In genomic region chr20:47907031-47907670, GRCh38 we compare ENCODE assay signal across 12 cellular contexts.
"Had no signal": no experiment of that assay in that cellular context is flagged by ENCODE, and none has a peak within 500 bp of the region (broad histone marks: within the 10 kb centered on the region; RNA-seq: fewer than 3 reads in every experiment).

No MANE protein-coding gene starts in this region.

- DNase-seq: activated CD4-positive, alpha-beta T cell treated with anti-CD3 and anti-CD28 coated beads, Interleukin-2, amount 50 U/mL, for 1 hour; activated CD4-positive, CD25-positive, alpha-beta regulatory T cell; activated naive CD4-positive, alpha-beta T cell treated with anti-CD3 and anti-CD28 coated beads, Interleukin-2, amount 10 ng/mL, durations not matched to agents 7 days and 5 days; activated T-cell treated with anti-CD3 and anti-CD28 coated beads for 4 hours; effector memory CD4-positive, alpha-beta T cell; gastrocnemius medialis; naive thymus-derived CD4-positive, alpha-beta T cell; psoas muscle; stimulated activated CD4-positive, alpha-beta T cell treated with anti-CD3 and anti-CD28 coated beads, Interleukin-2, amount 100 ng/mL, for 48 hours; stimulated activated naive CD4-positive, alpha-beta T cell treated with Interleukin-2 at 50 U/mL for 16 hours; upper lobe of right lung had no signal

- H3K4me1 ChIP-seq: gastrocnemius medialis, psoas muscle, upper lobe of right lung had no signal

- H3K36me3 ChIP-seq: gastrocnemius medialis, suprapubic skin, upper lobe of right lung had no signal

- H3K4me3 ChIP-seq: gastrocnemius medialis, psoas muscle, suprapubic skin, upper lobe of right lung had no signal

- H3K27ac ChIP-seq: gastrocnemius medialis, psoas muscle, suprapubic skin, upper lobe of right lung had no signal

- H3K9me3 ChIP-seq: gastrocnemius medialis, psoas muscle, suprapubic skin, upper lobe of right lung had no signal
